In the genomic region with DNA sequence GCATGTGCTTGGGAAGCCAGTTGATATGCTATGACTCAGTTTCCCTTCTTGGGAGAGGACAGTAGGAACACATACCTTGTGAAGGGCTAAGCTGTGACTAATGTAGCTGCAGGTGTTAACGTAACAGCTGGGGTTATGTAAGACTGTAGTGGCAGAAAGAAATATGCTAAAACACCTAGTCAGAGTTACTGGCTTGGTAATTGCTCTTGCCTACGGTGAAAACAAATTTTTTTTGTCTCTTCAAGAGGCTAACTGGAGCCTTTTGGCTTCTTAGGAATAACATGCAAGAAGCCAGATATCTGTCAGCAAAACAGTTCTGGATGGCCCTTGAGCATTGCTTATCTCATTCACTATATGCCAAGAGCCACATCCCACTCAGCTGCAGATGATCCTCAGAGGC, we compare ENCODE assay signal across 8 cellular contexts. TPM values are rescaled to one million over a fixed set of nuclear protein-coding genes. Genes with fewer than 3 reads are reported as not detected.
DNase-seq lines count a peak whose midpoint lies in the region; ATAC-seq, FAIRE-seq and TF ChIP-seq lines count a peak whose summit lies in the region.

No MANE protein-coding gene starts in this region.

- H3K9me3 ChIP-seq in aorta (ENCODE audit: control insufficient read depth, low read length), result no peaks in the 10 kb centered on the region

- no peak overlapping the region for H3K27ac ChIP-seq in aorta (ENCODE audit: low read depth in 1 of 2, low read length in 2 of 2)

- H3K4me3 Mint-ChIP-seq in stimulated activated naive CD8-positive, alpha-beta T cell treated with anti-CD3 and anti-CD28 coated beads, Interleukin-15, Interleukin-2, amounts not matched to agents 100 ng/mL and 50 ng/mL, for 24 hours, result peak overlapping the region; percentile 90
- peak overlapping the region; percentile 96 to 98 (median 96) for H3K4me3 Mint-ChIP-seq in brain
- peak overlapping the region; percentile 85 for H3K4me3 Mint-ChIP-seq in mesothelial cell of epicardium

- peaks cover 0 to 1% of the 10 kb centered on the region in 2 donors for H3K36me3 ChIP-seq in aorta (ENCODE audit: control insufficient read depth in 1 of 2, insufficient read depth in 2 of 2, low read length in 1 of 2)

- peaks cover 5 to 10% of the 10 kb centered on the region in 2 donors for H3K4me1 ChIP-seq in aorta (ENCODE audit: control insufficient read depth in 1 of 2, insufficient read depth in 2 of 2, low read length in 2 of 2)

- peak overlapping the region; percentile 19 to 66 for H3K4me3 ChIP-seq in aorta (ENCODE audit: low read length in 2 of 2)

- H3K27me3 Mint-ChIP-seq in stimulated activated naive CD8-positive, alpha-beta T cell treated with anti-CD3 and anti-CD28 coated beads, Interleukin-15, Interleukin-2, amounts not matched to agents 100 ng/mL and 50 ng/mL, for 24 hours, result no peaks in the 10 kb centered on the region
- H3K27me3 Mint-ChIP-seq in brain (peaks cover 8% of the 10 kb centered on the region), mesothelial cell of epicardium (ENCODE audit: low read depth) (no peaks in the 10 kb centered on the region)

- DNase-seq in stimulated activated naive CD8-positive, alpha-beta T cell treated with anti-CD3 and anti-CD28 coated beads, Interleukin-15, Interleukin-2, amounts not matched to agents 100 U/mL and 50 U/mL, for 24 hours, result no peak
- DNase-seq in mesothelial cell of epicardium (ENCODE audit: low spot score in 2 of 2, unreplicated experiment in 2 of 2), result no peak
- DNase-seq in aorta, result no peak
- no peak for DNase-seq in amygdala (lab: John Stamatoyannopoulos, UW)
- DNase-seq in D721Med (ENCODE audit: insufficient read length, low spot score), result no peak

- ATAC-seq in stimulated activated naive CD8-positive, alpha-beta T cell treated with anti-CD3 and anti-CD28 coated beads, Interleukin-15, Interleukin-2, amounts not matched to agents 100 U/mL and 50 U/mL, for 24 hours, result no peak
- no peak for ATAC-seq in aorta (ENCODE audit: low FRiP score)
- no peak for ATAC-seq in GM21515 (IDR thresholded peaks at IDR 0.05; ENCODE audit: unreplicated experiment)

- H3K27ac Mint-ChIP-seq in stimulated activated naive CD8-positive, alpha-beta T cell treated with anti-CD3 and anti-CD28 coated beads, Interleukin-15, Interleukin-2, amounts not matched to agents 100 ng/mL and 50 ng/mL, for 24 hours, result peak overlapping the region; percentile 87
- H3K27ac Mint-ChIP-seq in brain (peak overlapping the region; percentile 94 to 98 (median 97)), mesothelial cell of epicardium (peak overlapping the region; percentile 97)

- peaks cover 12% of the 10 kb centered on the region for H3K36me3 Mint-ChIP-seq in stimulated activated naive CD8-positive, alpha-beta T cell treated with anti-CD3 and anti-CD28 coated beads, Interleukin-15, Interleukin-2, amounts not matched to agents 100 ng/mL and 50 ng/mL, for 24 hours (ENCODE audit: low read depth)
- no peaks in the 10 kb centered on the region for H3K36me3 Mint-ChIP-seq in brain
- no peaks in the 10 kb centered on the region for H3K36me3 Mint-ChIP-seq in mesothelial cell of epicardium

- no peaks in the 10 kb centered on the region for H3K27me3 ChIP-seq in aorta (ENCODE audit: control insufficient read depth in 1 of 2, insufficient read depth in 2 of 2, low read length in 1 of 2)

- intact Hi-C loops in aorta (cut with DNase I), result no loop called here

- peaks cover 71% of the 10 kb centered on the region for H3K4me1 Mint-ChIP-seq in stimulated activated naive CD8-positive, alpha-beta T cell treated with anti-CD3 and anti-CD28 coated beads, Interleukin-15, Interleukin-2, amounts not matched to agents 100 ng/mL and 50 ng/mL, for 24 hours (ENCODE audit: low read depth)
- H3K4me1 Mint-ChIP-seq in brain (peaks cover 74% of the 10 kb centered on the region), mesothelial cell of epicardium (peaks cover 61% of the 10 kb centered on the region)

- 8 to 13% methylated on average over 2 of the region's 2 CpGs for WGBS in aorta, 2 donors

- H3K9me3 Mint-ChIP-seq in stimulated activated naive CD8-positive, alpha-beta T cell treated with anti-CD3 and anti-CD28 coated beads, Interleukin-15, Interleukin-2, amounts not matched to agents 100 ng/mL and 50 ng/mL, for 24 hours, result no peaks in the 10 kb centered on the region
- H3K9me3 Mint-ChIP-seq in brain (no peaks in the 10 kb centered on the region), mesothelial cell of epicardium (no peaks in the 10 kb centered on the region)

- FAIRE-seq in D721Med (lab: Jason Lieb, UNC), result no peak

- no peak for TF ChIP-seq CTCF in brain (conservative IDR thresholded peaks at IDR 0.05)
- TF ChIP-seq CTCF in mesothelial cell of epicardium (IDR thresholded peaks at IDR 0.05; ENCODE audit: unreplicated experiment), result no peak
- no peak for TF ChIP-seq CTCF in D721Med (IDR thresholded peaks at IDR 0.05; ENCODE audit: insufficient read depth, missing control alignments)

RNA-seq across cellular contexts. Expression of a gene that starts 1.4 kb away (rescaled TPM):
- polyA plus RNA-seq in brain (ENCODE audit: insufficient read depth, low read depth, low replicate concordance), result 11.0 TPM
- total RNA-seq in mesothelial cell of epicardium, result 38.9 to 42.6 TPM (median 40.8 TPM) in 3 replicates
- 10 to 100 TPM; 38.2 to 44.1 TPM for total RNA-seq in aorta
- polyA plus RNA-seq in aorta, result 10 to 100 TPM; 13.6 to 17.0 TPM

RNA-seq across cellular contexts. Expression of a gene that starts 52.2 kb away (rescaled TPM):
- 7.7 TPM for polyA plus RNA-seq in brain (ENCODE audit: insufficient read depth, low read depth, low replicate concordance)
- total RNA-seq in mesothelial cell of epicardium, result 25.9 to 27.6 TPM (median 26.7 TPM) in 3 replicates
- total RNA-seq in aorta, result 10 to 100 TPM in 1 of 2 donors, 1 to 10 TPM in 1; 9.6 to 12.6 TPM
- polyA plus RNA-seq in aorta, result 10 to 100 TPM in 1 of 2 donors, 1 to 10 TPM in 1; 7.0 to 10.5 TPM
